Comparison of ENCODE assay signal across 21 cellular contexts in the genomic region with DNA sequence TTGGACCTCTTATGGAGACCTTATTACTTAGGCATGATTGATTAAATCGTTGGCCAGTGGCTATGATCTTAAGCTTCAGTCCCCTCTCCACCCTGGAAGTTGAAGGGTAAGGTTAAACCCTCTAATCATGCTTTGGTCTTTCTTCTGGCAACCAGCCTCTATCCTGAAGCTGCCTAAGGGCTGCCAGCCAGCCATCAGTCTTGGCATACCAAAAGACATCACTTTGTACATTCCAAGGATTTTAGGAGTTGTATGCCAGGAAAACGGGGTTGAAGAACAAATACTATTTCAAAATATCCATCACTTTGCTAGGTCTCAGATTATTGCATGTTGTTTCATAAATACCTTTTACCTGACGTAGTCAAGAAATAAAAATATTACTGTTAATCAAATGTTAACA.
"Had no signal": no experiment of that assay in that cellular context is flagged by ENCODE, and none has a peak within 500 bp of the region (broad histone marks: within the 10 kb centered on the region; RNA-seq: fewer than 3 reads in every experiment).

No MANE protein-coding gene starts in this region.

- ATAC-seq: activated naive CD8-positive, alpha-beta T cell treated with anti-CD3 and anti-CD28 coated beads, Interleukin-2, amount 50 U/mL, for 24 hours; sciatic nerve; stimulated activated naive CD8-positive, alpha-beta T cell treated with anti-CD3 and anti-CD28 coated beads, Interleukin-15, amount 100 ng/mL, for 72 hours; upper lobe of right lung had no signal

- H3K36me3 Mint-ChIP-seq: immature natural killer cell, WTC11 had no signal

- H3K9me3 ChIP-seq: ascending aorta, esophagus muscularis mucosa, psoas muscle, thoracic aorta, upper lobe of right lung had no signal

- H3K36me3 ChIP-seq: ascending aorta, esophagus muscularis mucosa, spleen, thoracic aorta, upper lobe of right lung had no signal

- FAIRE-seq: colon, frontal cortex, TTC549 had no signal

- H3K4me3 ChIP-seq: ascending aorta, esophagus muscularis mucosa, psoas muscle, spleen, thoracic aorta, upper lobe of right lung had no signal

- H3K27me3 Mint-ChIP-seq: activated CD4-positive, alpha-beta T cell treated with anti-CD3 and anti-CD28 coated beads, Interleukin-2, amount 10 ng/mL, durations not matched to agents 7 days and 5 days; activated naive CD8-positive, alpha-beta T cell treated with anti-CD3 and anti-CD28 coated beads, Interleukin-2, amount 50 U/mL, for 24 hours; stimulated activated naive CD8-positive, alpha-beta T cell treated with anti-CD3 and anti-CD28 coated beads, Interleukin-15, amount 100 ng/mL, for 72 hours had no signal

- H3K9me3 Mint-ChIP-seq: activated CD4-positive, alpha-beta T cell treated with anti-CD3 and anti-CD28 coated beads, Interleukin-2, amount 10 ng/mL, durations not matched to agents 7 days and 5 days; activated naive CD8-positive, alpha-beta T cell treated with anti-CD3 and anti-CD28 coated beads, Interleukin-2, amount 50 U/mL, for 24 hours; activated T-helper 1 cell treated with anti-CD3 and anti-CD28 coated beads, Interleukin-12 subunit alpha, Interleukin-12 subunit beta, Interleukin-2, Interleukin-4 antibody, amounts not matched to agents 30 ng/mL and 10 ng/mL and 1 ng/mL, durations not matched to agents 14 hours and 24 hours and 36 hours; stimulated activated naive CD8-positive, alpha-beta T cell treated with anti-CD3 and anti-CD28 coated beads, Interleukin-15, amount 100 ng/mL, for 72 hours; WTC11 had no signal

- H3K4me1 Mint-ChIP-seq: activated CD4-positive, alpha-beta T cell treated with anti-CD3 and anti-CD28 coated beads, Interleukin-2, amount 10 ng/mL, durations not matched to agents 7 days and 5 days; immature natural killer cell had no signal

- H3K27ac Mint-ChIP-seq: activated CD4-positive, alpha-beta T cell treated with anti-CD3 and anti-CD28 coated beads, Interleukin-2, amount 10 ng/mL, durations not matched to agents 7 days and 5 days; activated naive CD8-positive, alpha-beta T cell treated with anti-CD3 and anti-CD28 coated beads, Interleukin-2, amount 50 U/mL, for 24 hours; activated T-helper 1 cell treated with anti-CD3 and anti-CD28 coated beads, Interleukin-12 subunit alpha, Interleukin-12 subunit beta, Interleukin-2, Interleukin-4 antibody, amounts not matched to agents 30 ng/mL and 10 ng/mL and 1 ng/mL, durations not matched to agents 14 hours and 24 hours and 36 hours; immature natural killer cell; stimulated activated naive CD8-positive, alpha-beta T cell treated with anti-CD3 and anti-CD28 coated beads, Interleukin-15, amount 100 ng/mL, for 72 hours; WTC11 had no signal

- H3K4me1 ChIP-seq: upper lobe of right lung had no signal

- H3K27me3 ChIP-seq: ascending aorta, esophagus muscularis mucosa, spleen, upper lobe of right lung had no signal

- DNase-seq: activated CD4-positive, alpha-beta T cell treated with anti-CD3 and anti-CD28 coated beads, Interleukin-2, amount 10 ng/mL, durations not matched to agents 7 days and 5 days; activated CD8-positive, alpha-beta memory T cell treated with anti-CD3 and anti-CD28 coated beads for 24 hours; activated naive CD4-positive, alpha-beta T cell; activated naive CD8-positive, alpha-beta T cell treated with anti-CD3 and anti-CD28 coated beads, Interleukin-2, amount 50 U/mL, for 24 hours; effector CD4-positive, alpha-beta T cell; head of caudate nucleus; immature natural killer cell; psoas muscle; spleen; stimulated activated naive CD8-positive, alpha-beta T cell treated with anti-CD3 and anti-CD28 coated beads, Interleukin-15, amount 100 ng/mL, for 72 hours; T-helper 2 cell; upper lobe of right lung had no signal

- H3K4me3 Mint-ChIP-seq: activated CD4-positive, alpha-beta T cell treated with anti-CD3 and anti-CD28 coated beads, Interleukin-2, amount 10 ng/mL, durations not matched to agents 7 days and 5 days; activated naive CD8-positive, alpha-beta T cell treated with anti-CD3 and anti-CD28 coated beads, Interleukin-2, amount 50 U/mL, for 24 hours; activated T-helper 1 cell treated with anti-CD3 and anti-CD28 coated beads, Interleukin-12 subunit alpha, Interleukin-12 subunit beta, Interleukin-2, Interleukin-4 antibody, amounts not matched to agents 30 ng/mL and 10 ng/mL and 1 ng/mL, durations not matched to agents 14 hours and 24 hours and 36 hours; immature natural killer cell; stimulated activated naive CD8-positive, alpha-beta T cell treated with anti-CD3 and anti-CD28 coated beads, Interleukin-15, amount 100 ng/mL, for 72 hours; WTC11 had no signal
